Comparison of ENCODE assay signal across 9 cellular contexts in the genomic region with DNA sequence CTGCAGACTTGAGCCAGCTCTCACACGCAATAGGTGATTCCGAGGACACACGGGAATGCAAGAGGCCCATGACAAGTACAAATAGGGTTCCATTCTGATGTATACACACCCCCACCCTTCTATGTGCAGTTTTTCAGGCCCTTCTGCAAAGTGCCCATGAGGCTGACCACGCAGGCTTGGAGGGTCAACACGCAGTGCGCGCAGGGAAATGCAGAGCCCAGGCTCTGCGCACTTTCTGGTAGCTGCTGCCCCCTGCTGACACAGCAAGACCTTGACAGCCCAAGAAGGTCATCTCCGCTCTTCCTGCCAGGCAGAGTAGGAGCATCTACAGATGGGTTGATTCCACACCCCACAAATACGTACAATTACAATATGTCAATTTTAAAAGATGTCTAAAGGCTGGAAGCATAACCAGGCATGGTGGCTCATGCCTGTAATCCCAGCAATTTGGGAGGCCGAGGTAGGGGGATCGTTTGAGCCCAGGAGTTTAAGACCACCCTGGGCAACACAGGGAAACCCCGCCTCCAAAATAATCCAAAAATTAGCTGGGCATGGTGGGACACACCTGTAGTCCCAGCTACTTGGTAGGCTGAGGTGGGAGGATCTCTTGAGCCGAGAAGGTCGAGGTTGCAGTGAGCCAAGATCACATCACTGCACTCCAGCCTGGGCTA. TPM values are rescaled to one million over a fixed set of nuclear protein-coding genes. Genes with fewer than 3 reads are reported as not detected.
DNase-seq lines count a peak whose midpoint lies in the region; ATAC-seq, FAIRE-seq and TF ChIP-seq lines count a peak whose summit lies in the region.
"Had no signal": no experiment of that assay in that cellular context is flagged by ENCODE, and none has a peak within 500 bp of the region (broad histone marks: within the 10 kb centered on the region; RNA-seq: fewer than 3 reads in every experiment).

No MANE protein-coding gene starts in this region.

- H3K4me2 ChIP-seq in keratinocyte (ENCODE audit: control insufficient read depth, extremely low read depth, insufficient read depth, low read depth, low read length), result no peak overlapping the region

- no peak overlapping the region for H3K27ac Mint-ChIP-seq in brain

- TF ChIP-seq CTCF in brain (conservative IDR thresholded peaks at IDR 0.05) (peak; percentile 57 to 73), keratinocyte (optimal IDR thresholded peaks at IDR 0.05 in 1 of 3, IDR thresholded peaks at IDR 0.05 in 1 of 3, conservative IDR thresholded peaks at IDR 0.05 in 1 of 3; ENCODE audit: extremely low read depth in 1 of 3, insufficient read depth in 2 of 3, low read length in 3 of 3) (peak; percentile 68 to 90 (median 81))

- no peaks in the 10 kb centered on the region for H3K36me3 Mint-ChIP-seq in brain

- H3K9me3 ChIP-seq in keratinocyte (ENCODE audit: control insufficient read depth, low read depth, low read length), result no peaks in the 10 kb centered on the region

- no peaks in the 10 kb centered on the region for H3K27me3 ChIP-seq in keratinocyte (ENCODE audit: control insufficient read depth, extremely low read depth, insufficient read depth, low read length)

- no peak overlapping the region for H3K4me3 ChIP-seq in keratinocyte (ENCODE audit: control insufficient read depth in 2 of 3, extremely low read depth in 1 of 3, insufficient read depth in 2 of 3, low read depth in 1 of 3, low read length in 3 of 3)

- dilution Hi-C loops in keratinocyte (cut with MboI; ENCODE audit: extremely low pct_ligation_motif_present, low sequenced_read_pairs), result no loop called here

- H3K9me3 Mint-ChIP-seq in brain, result peaks cover 0 to 2% (median 0%) of the 10 kb centered on the region in 5 experiments
- H3K9me3 Mint-ChIP-seq: central memory CD8-positive, alpha-beta T cell had no signal

- H4K20me1 ChIP-seq in keratinocyte (ENCODE audit: control insufficient read depth, extremely low read depth, insufficient read depth, low read length), result no peaks in the 10 kb centered on the region

- peaks cover 0 to 3% of the 10 kb centered on the region in 2 experiments for H3K36me3 ChIP-seq in keratinocyte (ENCODE audit: control insufficient read depth in 2 of 2, extremely low read depth in 1 of 2, insufficient read depth in 2 of 2, low read length in 2 of 2)

- H3K4me1 ChIP-seq in keratinocyte (ENCODE audit: control insufficient read depth, extremely low read depth, insufficient read depth, low read length), result peaks cover 12% of the 10 kb centered on the region

- no peaks in the 10 kb centered on the region for H3K9me1 ChIP-seq in keratinocyte (ENCODE audit: control insufficient read depth, extremely low read depth, insufficient read depth, low read length)

- no peaks in the 10 kb centered on the region for H3K4me1 Mint-ChIP-seq in brain

- H3K4me3 Mint-ChIP-seq in brain, result no peak overlapping the region
- H3K4me3 Mint-ChIP-seq: central memory CD8-positive, alpha-beta T cell had no signal

- H2AFZ ChIP-seq in keratinocyte (ENCODE audit: control insufficient read depth, low read length), result no peak overlapping the region

- peaks cover 5% of the 10 kb centered on the region for H3K27me3 Mint-ChIP-seq in brain

- DNase-seq in ELF-1 (ENCODE audit: low read depth, low spot score) (peak; percentile 58), HUDEP-2 (lab: John Stamatoyannopoulos, UW; ENCODE audit: unreplicated experiment in 76 of 76) (peak in 48 of 76 experiments; percentile 3 to 66 (median 34)), SW480 (ENCODE audit: low spot score) (peak; percentile 42), keratinocyte (ENCODE audit: low read depth, low spot score) (no peak), dedifferentiated amniotic fluid mesenchymal stem cell (ENCODE audit: extremely low spot score) (no peak)
- DNase-seq in stimulated activated CD4-positive, alpha-beta T cell treated with anti-CD3 and anti-CD28 coated beads, Interleukin-4, amount 100 ng/mL, for 24 hours, result peak; percentile 52

- no peak overlapping the region for H3K27ac ChIP-seq in keratinocyte (ENCODE audit: control insufficient read depth, insufficient read depth, low read length)

- no peaks in the 10 kb centered on the region for H3K79me2 ChIP-seq in keratinocyte (ENCODE audit: control insufficient read depth, insufficient read depth, low read length)

- peak; percentile 52 for ATAC-seq in GM21390 (IDR thresholded peaks at IDR 0.05; ENCODE audit: unreplicated experiment)

- FAIRE-seq in keratinocyte (lab: Jason Lieb, UNC), result no peak

- no peak overlapping the region for H3K9ac ChIP-seq in keratinocyte (ENCODE audit: control insufficient read depth, extremely low read depth, insufficient read depth, low read length)

RNA-seq across cellular contexts. Expression of a gene that starts 18.5 kb away (rescaled TPM):
- polyA plus RNA-seq in brain (ENCODE audit: insufficient read depth, low read depth, low replicate concordance) (40.7 TPM), keratinocyte (13.2 to 21.2 TPM (median 17.3 TPM) in 3 replicates)
- 7.3 TPM for polyA plus RNA-seq in keratinocyte (2011; ENCODE audit: low read depth)
- polyA plus RNA-seq in keratinocyte (2011; cell fraction: cytosol; rRNA removed), result 13.4 and 16.9 TPM in 2 replicates
- polyA plus RNA-seq in keratinocyte (2011; cell fraction: nucleus; rRNA removed), result 29.2 TPM in 2 replicates
- polyA plus RNA-seq in keratinocyte (2012; ENCODE audit: low replicate concordance), result 11.7 and 17.9 TPM in 2 replicates
- polyA minus RNA-seq in keratinocyte, result 15.0 to 26.4 TPM (median 20.5 TPM) in 3 replicates
- polyA minus RNA-seq in keratinocyte (2011; cell fraction: cytosol; rRNA and poly(A)+ RNA removed), result 18.4 TPM
- polyA minus RNA-seq in keratinocyte (2011; cell fraction: nucleus; rRNA and poly(A)+ RNA removed), result 12.1 and 15.7 TPM in 2 replicates

RNA-seq across cellular contexts. Expression of a gene that starts 30.8 kb away (rescaled TPM):
- 35.7 TPM for polyA plus RNA-seq in brain (ENCODE audit: insufficient read depth, low read depth, low replicate concordance)
- 12.6 to 16.9 TPM (median 15.4 TPM) in 3 replicates for polyA plus RNA-seq in keratinocyte
- polyA plus RNA-seq in keratinocyte (2011; ENCODE audit: low read depth), result 2.9 TPM
- 11.3 and 12.8 TPM in 2 replicates for polyA plus RNA-seq in keratinocyte (2011; cell fraction: cytosol; rRNA removed)
- polyA plus RNA-seq in keratinocyte (2011; cell fraction: nucleus; rRNA removed), result 15.4 and 15.6 TPM in 2 replicates
- 11.2 and 12.4 TPM in 2 replicates for polyA plus RNA-seq in keratinocyte (2012; ENCODE audit: low replicate concordance)
- polyA minus RNA-seq in keratinocyte, result 14.9 to 19.9 TPM (median 19.3 TPM) in 3 replicates
- polyA minus RNA-seq in keratinocyte (2011; cell fraction: cytosol; rRNA and poly(A)+ RNA removed), result 24.6 TPM
- polyA minus RNA-seq in keratinocyte (2011; cell fraction: nucleus; rRNA and poly(A)+ RNA removed), result 11.7 and 12.8 TPM in 2 replicates

RNA-seq across cellular contexts. Expression of a gene that starts 51.6 kb away (rescaled TPM):
- polyA plus RNA-seq in brain (ENCODE audit: insufficient read depth, low read depth, low replicate concordance), result 1.1 TPM
- not detected in 3 replicates for polyA plus RNA-seq in keratinocyte
- polyA plus RNA-seq in keratinocyte (2011; ENCODE audit: low read depth), result not detected
- not detected in 2 replicates for polyA plus RNA-seq in keratinocyte (2011; cell fraction: cytosol; rRNA removed)
- polyA plus RNA-seq in keratinocyte (2011; cell fraction: nucleus; rRNA removed), result not detected in 2 replicates
- not detected in 2 replicates for polyA plus RNA-seq in keratinocyte (2012; ENCODE audit: low replicate concordance)
- not detected in 3 replicates for polyA minus RNA-seq in keratinocyte
- not detected for polyA minus RNA-seq in keratinocyte (2011; cell fraction: cytosol; rRNA and poly(A)+ RNA removed)
- not detected in 2 replicates for polyA minus RNA-seq in keratinocyte (2011; cell fraction: nucleus; rRNA and poly(A)+ RNA removed)

RNA-seq across cellular contexts. Expression of a gene that starts 51.7 kb away (rescaled TPM):
- polyA plus RNA-seq in brain (ENCODE audit: insufficient read depth, low read depth, low replicate concordance) (10.5 TPM), keratinocyte (18.7 to 48.9 TPM (median 27.0 TPM) in 3 replicates)
- polyA plus RNA-seq in keratinocyte (2011; ENCODE audit: low read depth), result 7.4 TPM
- 11.4 TPM in 2 replicates for polyA plus RNA-seq in keratinocyte (2011; cell fraction: cytosol; rRNA removed)
- polyA plus RNA-seq in keratinocyte (2011; cell fraction: nucleus; rRNA removed), result 207 and 235 TPM in 2 replicates
- polyA plus RNA-seq in keratinocyte (2012; ENCODE audit: low replicate concordance), result 17.6 and 43.9 TPM in 2 replicates
- polyA minus RNA-seq in keratinocyte, result 12.8 to 14.5 TPM (median 13.8 TPM) in 3 replicates
- 15.2 TPM for polyA minus RNA-seq in keratinocyte (2011; cell fraction: cytosol; rRNA and poly(A)+ RNA removed)
- polyA minus RNA-seq in keratinocyte (2011; cell fraction: nucleus; rRNA and poly(A)+ RNA removed), result 22.2 and 23.7 TPM in 2 replicates

Comparison
In these comparisons a context has a peak if more than half of its experiments do, and no peak if none do; other contexts are left out.
1. DNase-seq: peak in ELF-1 (single experiment), HUDEP-2 (48 of 76), SW480 (single experiment) and stimulated activated CD4-positive, alpha-beta T cell treated with anti-CD3 and anti-CD28 coated beads, Interleukin-4, amount 100 ng/mL, for 24 hours (single experiment); none in keratinocyte (single experiment) and dedifferentiated amniotic fluid mesenchymal stem cell (single experiment).